ENCODE assay signal across 1 cellular context in genomic region chrX:19839770-19840254, GRCh38.
TF ChIP-seq lines count a peak whose summit lies in the region.

No MANE protein-coding gene starts in this region.

TF ChIP-seq in GM12878, 131 proteins besides CTCF, POLR2A, EP300 and RAD21 (continued from another document and continues in another):
- TF ChIP-seq E2F8 (IDR thresholded peaks at IDR 0.05; ENCODE audit: low read depth, partially characterized antibody) (no peak), MEF2A (IDR thresholded peaks at IDR 0.05; ENCODE audit: insufficient read depth, low read depth, low read length) (peak; percentile 75), POU2F2 (IDR thresholded peaks at IDR 0.05; ENCODE audit: borderline replicate concordance, low read depth, low read length) (no peak), ZBTB40 (IDR thresholded peaks at IDR 0.05; ENCODE audit: borderline replicate concordance) (no peak), ZNF274 (IDR thresholded peaks at IDR 0.05; ENCODE audit: insufficient read depth, insufficient read length) (no peak), SMC3 (IDR thresholded peaks at IDR 0.05; ENCODE audit: borderline replicate concordance, low read length) (no peak), ZNF384 (IDR thresholded peaks at IDR 0.05; ENCODE audit: borderline replicate concordance, low read depth, low read length) (peak; percentile 73; the same call in 1 of the 2 replicates), ZNF622 (IDR thresholded peaks at IDR 0.05) (no peak), PML (IDR thresholded peaks at IDR 0.05; ENCODE audit: low read length) (0 out of 2 replicates have a peak, but pooled peaks have one; percentile 39), HCFC1 (IDR thresholded peaks at IDR 0.05; ENCODE audit: low read length) (no peak), MLLT1 (IDR thresholded peaks at IDR 0.05) (no peak), NR2C1 (IDR thresholded peaks at IDR 0.05) (no peak), CREM (IDR thresholded peaks at IDR 0.05; ENCODE audit: low read depth) (peak; percentile 29; the same call in 1 of the 2 replicates), E2F4 (IDR thresholded peaks at IDR 0.05; ENCODE audit: low read depth, low read length) (no peak), TARDBP (IDR thresholded peaks at IDR 0.05; ENCODE audit: borderline replicate concordance) (no peak), RUNX3 (IDR thresholded peaks at IDR 0.05; ENCODE audit: low read length) (peak; percentile 87), SMARCA5 (IDR thresholded peaks at IDR 0.05) (no peak), MXI1 (IDR thresholded peaks at IDR 0.05; ENCODE audit: low read depth, low read length) (no peak), ZBTB4 (CRISPR knock-in tag; IDR thresholded peaks at IDR 0.05) (no peak), RBBP5 (conservative IDR thresholded peaks at IDR 0.05) (no peak), NR2C2 (IDR thresholded peaks at IDR 0.05; ENCODE audit: borderline replicate concordance, control insufficient read depth, insufficient read length, low read depth) (no peak), BACH1 (IDR thresholded peaks at IDR 0.05; ENCODE audit: borderline replicate concordance) (no peak), SREBF1 (IDR thresholded peaks at IDR 0.05; ENCODE audit: low read length) (no peak), NFIC (IDR thresholded peaks at IDR 0.05; ENCODE audit: low read depth, low read length) (peak; percentile 82), E4F1 (IDR thresholded peaks at IDR 0.05; ENCODE audit: borderline replicate concordance, partially characterized antibody) (no peak), RB1 (IDR thresholded peaks at IDR 0.05; ENCODE audit: borderline replicate concordance) (no peak), ZBTB11 (CRISPR knock-in tag; IDR thresholded peaks at IDR 0.05) (no peak), HDAC6 (IDR thresholded peaks at IDR 0.05; ENCODE audit: unreplicated experiment) (no peak), SIX5 (IDR thresholded peaks at IDR 0.05; ENCODE audit: low read depth, low read length, severe bottlenecking) (no peak), FOS (IDR thresholded peaks at IDR 0.05; ENCODE audit: borderline replicate concordance, extremely low read depth, insufficient read length) (no peak)
- TF ChIP-seq, protein P1, sequence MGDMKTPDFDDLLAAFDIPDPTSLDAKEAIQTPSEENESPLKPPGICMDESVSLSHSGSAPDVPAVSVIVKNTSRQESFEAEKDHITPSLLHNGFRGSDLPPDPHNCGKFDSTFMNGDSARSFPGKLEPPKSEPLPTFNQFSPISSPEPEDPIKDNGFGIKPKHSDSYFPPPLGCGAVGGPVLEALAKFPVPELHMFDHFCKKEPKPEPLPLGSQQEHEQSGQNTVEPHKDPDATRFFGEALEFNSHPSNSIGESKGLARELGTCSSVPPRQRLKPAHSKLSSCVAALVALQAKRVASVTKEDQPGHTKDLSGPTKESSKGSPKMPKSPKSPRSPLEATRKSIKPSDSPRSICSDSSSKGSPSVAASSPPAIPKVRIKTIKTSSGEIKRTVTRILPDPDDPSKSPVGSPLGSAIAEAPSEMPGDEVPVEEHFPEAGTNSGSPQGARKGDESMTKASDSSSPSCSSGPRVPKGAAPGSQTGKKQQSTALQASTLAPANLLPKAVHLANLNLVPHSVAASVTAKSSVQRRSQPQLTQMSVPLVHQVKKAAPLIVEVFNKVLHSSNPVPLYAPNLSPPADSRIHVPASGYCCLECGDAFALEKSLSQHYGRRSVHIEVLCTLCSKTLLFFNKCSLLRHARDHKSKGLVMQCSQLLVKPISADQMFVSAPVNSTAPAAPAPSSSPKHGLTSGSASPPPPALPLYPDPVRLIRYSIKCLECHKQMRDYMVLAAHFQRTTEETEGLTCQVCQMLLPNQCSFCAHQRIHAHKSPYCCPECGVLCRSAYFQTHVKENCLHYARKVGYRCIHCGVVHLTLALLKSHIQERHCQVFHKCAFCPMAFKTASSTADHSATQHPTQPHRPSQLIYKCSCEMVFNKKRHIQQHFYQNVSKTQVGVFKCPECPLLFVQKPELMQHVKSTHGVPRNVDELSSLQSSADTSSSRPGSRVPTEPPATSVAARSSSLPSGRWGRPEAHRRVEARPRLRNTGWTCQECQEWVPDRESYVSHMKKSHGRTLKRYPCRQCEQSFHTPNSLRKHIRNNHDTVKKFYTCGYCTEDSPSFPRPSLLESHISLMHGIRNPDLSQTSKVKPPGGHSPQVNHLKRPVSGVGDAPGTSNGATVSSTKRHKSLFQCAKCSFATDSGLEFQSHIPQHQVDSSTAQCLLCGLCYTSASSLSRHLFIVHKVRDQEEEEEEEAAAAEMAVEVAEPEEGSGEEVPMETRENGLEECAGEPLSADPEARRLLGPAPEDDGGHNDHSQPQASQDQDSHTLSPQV (IDR thresholded peaks at IDR 0.05): no peak
- TF ChIP-seq, protein P2, sequence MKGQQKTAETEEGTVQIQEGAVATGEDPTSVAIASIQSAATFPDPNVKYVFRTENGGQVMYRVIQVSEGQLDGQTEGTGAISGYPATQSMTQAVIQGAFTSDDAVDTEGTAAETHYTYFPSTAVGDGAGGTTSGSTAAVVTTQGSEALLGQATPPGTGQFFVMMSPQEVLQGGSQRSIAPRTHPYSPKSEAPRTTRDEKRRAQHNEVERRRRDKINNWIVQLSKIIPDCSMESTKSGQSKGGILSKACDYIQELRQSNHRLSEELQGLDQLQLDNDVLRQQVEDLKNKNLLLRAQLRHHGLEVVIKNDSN (IDR thresholded peaks at IDR 0.05; ENCODE audit: borderline replicate concordance, extremely low read length, insufficient read depth, low read depth, low read length): no peak
